In the genomic region with DNA sequence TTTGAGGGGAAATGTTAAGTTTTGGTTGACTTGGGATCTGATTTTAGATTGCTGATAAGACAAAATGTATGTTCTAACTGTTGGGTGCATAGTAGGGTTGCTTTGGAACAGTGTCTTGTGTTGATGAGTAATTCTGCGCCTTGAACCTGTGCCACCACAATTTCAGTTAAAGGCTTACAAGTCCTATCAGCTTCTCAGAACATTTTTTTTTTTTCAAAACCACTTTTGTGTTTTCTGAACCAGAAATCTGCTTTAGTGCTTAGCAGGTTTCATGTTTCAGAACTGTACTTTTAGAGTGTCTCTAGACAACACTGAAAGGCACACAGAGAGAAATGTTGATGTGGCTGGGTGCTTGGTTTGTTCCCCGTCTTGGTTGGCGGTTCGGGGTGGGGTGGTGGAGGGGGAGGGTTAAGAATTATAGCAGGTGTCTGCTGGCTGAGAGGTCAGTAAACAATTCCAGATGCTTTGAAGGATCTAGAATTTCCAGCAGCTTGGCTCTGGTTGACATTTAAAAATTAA, we compare ENCODE assay signal across 8 cellular contexts.
DNase-seq lines count a peak whose midpoint lies in the region; ATAC-seq and TF ChIP-seq lines count a peak whose summit lies in the region.

No MANE protein-coding gene starts in this region.

- H3K27ac ChIP-seq in RWPE1: no peak overlapping the region

- H3K9me3 Mint-ChIP-seq in nephron progenitor cell: no peaks in the 10 kb centered on the region

- TF ChIP-seq CTCF in nephron progenitor cell (IDR thresholded peaks at IDR 0.05) (no peak), RWPE1 (conservative IDR thresholded peaks at IDR 0.05; ENCODE audit: low read depth) (no peak)

- peaks cover 42% of the 10 kb centered on the region for H3K4me1 Mint-ChIP-seq in nephron progenitor cell

- ATAC-seq in HG03135 (IDR thresholded peaks at IDR 0.05; ENCODE audit: unreplicated experiment): peak; percentile 85

- in situ Hi-C loops in G401 (cut with HindIII; ENCODE audit: low sequenced_read_pairs): no loop called here

- POLR2A ChIA-PET in RWPE1 (lab: Yijun Ruan, JAX; ENCODE audit: low non-redundant PET): no interaction called here

- H3K27ac Mint-ChIP-seq in nephron progenitor cell: peak overlapping the region; percentile 97

- H3K4me3 Mint-ChIP-seq in nephron progenitor cell: no peak overlapping the region

- peak; percentile 64 for DNase-seq in activated CD8-positive, alpha-beta memory T cell treated with anti-CD3 and anti-CD28 coated beads for 24 hours
- DNase-seq in activated CD8-positive, alpha-beta memory T cell treated with anti-CD3 and anti-CD28 coated beads, Interleukin-2, amount 50 U/mL, for 4 hours: no peak
- DNase-seq in RPMI8226 (peak; percentile 90), nephron progenitor cell (peak; percentile 45), HuH-7.5 (ENCODE audit: low spot score) (no peak), RWPE1 (ENCODE audit: low spot score) (no peak), G401 (ENCODE audit: low spot score) (no peak)

- H3K27me3 Mint-ChIP-seq in nephron progenitor cell (ENCODE audit: low read depth, poor library complexity): peaks cover 3% of the 10 kb centered on the region

- no peaks in the 10 kb centered on the region for H3K36me3 Mint-ChIP-seq in nephron progenitor cell (ENCODE audit: low read depth)

- CTCF ChIA-PET in RWPE1 (lab: Yijun Ruan, JAX): no interaction called here

Comparison
In these comparisons a context has a peak if more than half of its experiments do, and no peak if none do; other contexts are left out.
1. DNase-seq: peak in activated CD8-positive, alpha-beta memory T cell treated with anti-CD3 and anti-CD28 coated beads for 24 hours (single experiment), RPMI8226 (single experiment) and nephron progenitor cell (single experiment); none in activated CD8-positive, alpha-beta memory T cell treated with anti-CD3 and anti-CD28 coated beads, Interleukin-2, amount 50 U/mL, for 4 hours (single experiment), HuH-7.5 (single experiment), RWPE1 (single experiment) and G401 (single experiment).